In the genomic region with DNA sequence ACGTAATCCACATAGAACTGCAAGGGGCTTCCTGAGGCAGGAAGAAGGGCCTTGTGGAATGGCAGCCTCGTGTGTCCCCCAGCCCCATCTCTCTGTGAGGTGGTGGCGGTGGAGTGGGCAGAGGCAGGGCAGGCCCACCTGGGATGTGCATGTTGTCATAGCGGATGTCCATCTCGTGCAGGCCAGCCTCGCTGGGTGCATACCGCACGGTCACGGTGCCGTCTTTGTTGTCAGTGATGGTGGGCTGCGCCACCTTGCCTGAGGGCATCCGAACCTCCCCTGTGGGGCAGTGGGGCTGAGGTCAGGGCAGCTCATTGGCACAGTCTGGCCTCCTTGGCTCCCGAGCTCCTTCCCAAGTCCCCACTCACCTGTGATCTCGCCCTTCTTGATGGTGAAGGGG, we compare ENCODE assay signal across 1 cellular context.
TF ChIP-seq lines count a peak whose summit lies in the region.

No MANE protein-coding gene starts in this region.

TF ChIP-seq in HepG2, 621 proteins besides CTCF, POLR2A, EP300 and RAD21:
- no peak for TF ChIP-seq TBP (CRISPR knock-in tag; IDR thresholded peaks at IDR 0.05)
- peak; percentile 20 for TF ChIP-seq RBM22 (optimal IDR thresholded peaks at IDR 0.05; ENCODE audit: low read length)
